1 cellular context compared by ENCODE assay signal in the genomic region with DNA sequence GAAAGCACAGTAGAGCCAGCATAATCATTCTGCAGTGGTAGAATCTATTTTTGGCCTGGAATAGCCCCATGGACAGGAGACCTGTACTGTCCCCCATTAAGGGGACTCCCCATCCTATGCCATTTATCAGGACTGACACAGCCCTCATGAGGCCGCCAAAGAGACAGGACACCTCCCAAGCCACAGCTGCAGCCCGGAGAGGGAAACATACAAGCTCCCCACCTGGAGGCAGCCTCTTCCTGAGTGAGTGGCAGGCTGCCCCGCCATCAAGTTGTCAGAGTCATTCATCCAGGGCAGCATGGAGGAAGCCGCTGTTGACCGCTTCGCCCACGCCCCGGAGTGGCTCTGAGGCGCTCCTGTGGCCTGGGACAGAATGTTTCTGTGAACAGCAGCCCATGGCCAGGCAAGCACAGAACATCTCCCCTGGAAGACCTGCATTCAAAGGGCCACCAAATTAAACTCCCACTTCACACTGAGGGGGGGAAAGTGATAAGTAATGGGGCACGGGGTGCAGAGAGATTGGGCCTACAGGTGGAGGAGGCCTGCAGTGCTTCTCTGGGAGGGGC.
TF ChIP-seq lines count a peak whose summit lies in the region.

No MANE protein-coding gene starts in this region.

TF ChIP-seq in H1, 55 proteins besides CTCF, POLR2A, EP300 and RAD21:
- TF ChIP-seq BACH1 (IDR thresholded peaks at IDR 0.05; ENCODE audit: low read length) (no peak), SUZ12 (IDR thresholded peaks at IDR 0.05; ENCODE audit: low read length) (no peak), YY1 (IDR thresholded peaks at IDR 0.05; ENCODE audit: low read depth, low read length) (no peak), CHD1 (IDR thresholded peaks at IDR 0.05; ENCODE audit: low read depth, low read length) (no peak), SIX5 (IDR thresholded peaks at IDR 0.05; ENCODE audit: low read depth, low read length) (no peak), NRF1 (IDR thresholded peaks at IDR 0.05; ENCODE audit: low read depth, low read length) (no peak), CEBPB (IDR thresholded peaks at IDR 0.05; ENCODE audit: low read depth, low read length) (no peak), RBBP5 (IDR thresholded peaks at IDR 0.05; ENCODE audit: borderline replicate concordance, low read depth, low read length) (no peak), KDM4A (IDR thresholded peaks at IDR 0.05; ENCODE audit: low read depth, low read length, severe bottlenecking) (no peak), CHD2 (IDR thresholded peaks at IDR 0.05; ENCODE audit: low read length) (no peak), HDAC2 (IDR thresholded peaks at IDR 0.05; ENCODE audit: borderline replicate concordance in 1 of 2, low read depth in 2 of 2, low read length in 2 of 2) (no peak), MAFK (IDR thresholded peaks at IDR 0.05; ENCODE audit: low read depth, low read length) (no peak), GABPA (IDR thresholded peaks at IDR 0.05; ENCODE audit: borderline replicate concordance, insufficient read depth, low read length) (no peak), SP1 (IDR thresholded peaks at IDR 0.05; ENCODE audit: low read depth, low read length) (no peak)
- TF ChIP-seq, protein P1, sequence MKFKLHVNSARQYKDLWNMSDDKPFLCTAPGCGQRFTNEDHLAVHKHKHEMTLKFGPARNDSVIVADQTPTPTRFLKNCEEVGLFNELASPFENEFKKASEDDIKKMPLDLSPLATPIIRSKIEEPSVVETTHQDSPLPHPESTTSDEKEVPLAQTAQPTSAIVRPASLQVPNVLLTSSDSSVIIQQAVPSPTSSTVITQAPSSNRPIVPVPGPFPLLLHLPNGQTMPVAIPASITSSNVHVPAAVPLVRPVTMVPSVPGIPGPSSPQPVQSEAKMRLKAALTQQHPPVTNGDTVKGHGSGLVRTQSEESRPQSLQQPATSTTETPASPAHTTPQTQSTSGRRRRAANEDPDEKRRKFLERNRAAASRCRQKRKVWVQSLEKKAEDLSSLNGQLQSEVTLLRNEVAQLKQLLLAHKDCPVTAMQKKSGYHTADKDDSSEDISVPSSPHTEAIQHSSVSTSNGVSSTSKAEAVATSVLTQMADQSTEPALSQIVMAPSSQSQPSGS (IDR thresholded peaks at IDR 0.05; ENCODE audit: low read length), result no peak
- TF ChIP-seq, protein P2, sequence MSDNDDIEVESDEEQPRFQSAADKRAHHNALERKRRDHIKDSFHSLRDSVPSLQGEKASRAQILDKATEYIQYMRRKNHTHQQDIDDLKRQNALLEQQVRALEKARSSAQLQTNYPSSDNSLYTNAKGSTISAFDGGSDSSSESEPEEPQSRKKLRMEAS (IDR thresholded peaks at IDR 0.05), result no peak
- TF ChIP-seq, protein P3, sequence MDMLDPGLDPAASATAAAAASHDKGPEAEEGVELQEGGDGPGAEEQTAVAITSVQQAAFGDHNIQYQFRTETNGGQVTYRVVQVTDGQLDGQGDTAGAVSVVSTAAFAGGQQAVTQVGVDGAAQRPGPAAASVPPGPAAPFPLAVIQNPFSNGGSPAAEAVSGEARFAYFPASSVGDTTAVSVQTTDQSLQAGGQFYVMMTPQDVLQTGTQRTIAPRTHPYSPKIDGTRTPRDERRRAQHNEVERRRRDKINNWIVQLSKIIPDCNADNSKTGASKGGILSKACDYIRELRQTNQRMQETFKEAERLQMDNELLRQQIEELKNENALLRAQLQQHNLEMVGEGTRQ (IDR thresholded peaks at IDR 0.05; ENCODE audit: low read length), result no peak
